ENCODE assay signal across 11 cellular contexts in genomic region chr20:35510946-35511735, GRCh38. TPM values are rescaled to one million over a fixed set of nuclear protein-coding genes. Genes with fewer than 3 reads are reported as not detected.
DNase-seq lines count a peak whose midpoint lies in the region; ATAC-seq and TF ChIP-seq lines count a peak whose summit lies in the region.
"Had no signal": no experiment of that assay in that cellular context is flagged by ENCODE, and none has a peak within 500 bp of the region (broad histone marks: within the 10 kb centered on the region; RNA-seq: fewer than 3 reads in every experiment).

No MANE protein-coding gene starts in this region.

- H3K4me3 ChIP-seq in HEK293 (ENCODE audit: low read depth, low read length), result no peak overlapping the region
- H3K4me3 ChIP-seq in fibroblast of pulmonary artery (replicated peaks; ENCODE audit: low read depth, low read length), result no peak overlapping the region
- no peak overlapping the region for H3K4me3 ChIP-seq in PC-3 (ENCODE audit: low read length)
- H3K4me3 ChIP-seq: GM23248, SJSA1 had no signal

- no peaks in the 10 kb centered on the region for H3K4me1 ChIP-seq in HEK293 (ENCODE audit: control insufficient read depth, insufficient read depth, low read length)
- peaks cover 25% of the 10 kb centered on the region for H3K4me1 ChIP-seq in PC-3 (ENCODE audit: insufficient read depth, low read length)

- no peak overlapping the region for H3K4me2 ChIP-seq in PC-3 (ENCODE audit: low read length)

- no peaks in the 10 kb centered on the region for H3F3A ChIP-seq in PC-3 (ENCODE audit: low read length, unreplicated experiment)

- H3K9me3 Mint-ChIP-seq in stimulated activated naive B cell treated with anti-CD40 and anti-IgM and Interleukin-4, amounts not matched to agents 10 μg/mL and 1 μg/mL and 100 μg/mL, for 72 hours, result no peaks in the 10 kb centered on the region

- H3K36me3 Mint-ChIP-seq in stimulated activated naive B cell treated with anti-CD40 and anti-IgM and Interleukin-4, amounts not matched to agents 10 μg/mL and 1 μg/mL and 100 μg/mL, for 72 hours, result peaks cover 44 to 46% of the 10 kb centered on the region in 2 donors

- no peaks in the 10 kb centered on the region for H3K9me3 ChIP-seq in HEK293 (ENCODE audit: control insufficient read depth, insufficient read depth, low read depth, low read length)
- no peaks in the 10 kb centered on the region for H3K9me3 ChIP-seq in PC-3 (ENCODE audit: low read length)
- H3K9me3 ChIP-seq: SJSA1 had no signal

- H3K27ac Mint-ChIP-seq in stimulated activated naive B cell treated with anti-CD40 and anti-IgM and Interleukin-4, amounts not matched to agents 10 μg/mL and 1 μg/mL and 100 μg/mL, for 72 hours, result peak overlapping the region; percentile 47

- ATAC-seq in stimulated activated naive B cell treated with anti-CD40 and anti-IgM and Interleukin-4, amounts not matched to agents 10 μg/mL and 1 μg/mL and 100 μg/mL, for 72 hours (replicated peaks), result no peak
- ATAC-seq in HG03571 (IDR thresholded peaks at IDR 0.05; ENCODE audit: unreplicated experiment) (no peak), PC-3 (no peak)

- H3K36me3 ChIP-seq in HEK293 (ENCODE audit: control insufficient read depth in 2 of 2, insufficient read depth in 1 of 2, low read length in 2 of 2) (peaks cover 5 to 93% of the 10 kb centered on the region in 2 experiments; a peak in 2 of 3 replicates), PC-3 (ENCODE audit: low read depth, low read length) (peaks cover 19% of the 10 kb centered on the region; the same call in 1 of the 2 replicates)

- CTCF ChIA-PET in HEK293 (lab: Yijun Ruan, JAX) (interaction anchor here (0.5 to 2.4 kb wide), 11 partner anchors 24 to 443 kb away, joined by 3 to 11 read pairs (median 4); partner anchors contain the start of gene SCAND1), PC-3 (lab: Charles Lee) (interaction anchor here (0.6 to 0.7 kb wide), 3 partner anchors 17 to 228 kb away, joined by 3 to 8 read pairs (median 3); no protein-coding TSS in a partner anchor)

- no peak overlapping the region for H2AFZ ChIP-seq in PC-3 (ENCODE audit: low read length)
- H2AFZ ChIP-seq: GM23248 had no signal

- H3K27ac ChIP-seq in HEK293 (ENCODE audit: extremely low read depth, low read depth, low read length) (no peak overlapping the region), PC-3 (ENCODE audit: low read length) (no peak overlapping the region)
- H3K27ac ChIP-seq: GM23248, SJSA1 had no signal

- H3K9me2 ChIP-seq in PC-3 (replicated peaks; ENCODE audit: low read length), result no peaks in the 10 kb centered on the region

- H3K79me2 ChIP-seq in PC-3 (ENCODE audit: low read length), result no peaks in the 10 kb centered on the region

- POLR2A ChIA-PET in HEK293 (lab: Yijun Ruan, JAX), result interaction anchor here (0.7 to 1.0 kb wide), 2 partner anchors 14 to 231 kb away, joined by 3 read pairs; partner anchors contain the start of gene RBM39
- POLR2A ChIA-PET in PC-3 (lab: Charles Lee; ENCODE audit: unreplicated experiment), result no interaction called here

- no TSS peak for BruUV-seq in PC-3 (replicated peaks; lab: Mats Ljungman, UMichigan)

- H4K20me1 ChIP-seq in PC-3 (ENCODE audit: low read length), result no peaks in the 10 kb centered on the region

- H3K4me3 Mint-ChIP-seq in stimulated activated naive B cell treated with anti-CD40 and anti-IgM and Interleukin-4, amounts not matched to agents 10 μg/mL and 1 μg/mL and 100 μg/mL, for 72 hours, result no peak overlapping the region

- peak; percentile 74 for DNase-seq in amniotic epithelial cell (ENCODE audit: low read depth)
- peak; percentile 10 for DNase-seq in fibroblast of pulmonary artery (ENCODE audit: low read depth)
- DNase-seq in stimulated activated naive B cell treated with anti-CD40 and anti-IgM and Interleukin-4, amounts not matched to agents 10 μg/mL and 1 μg/mL and 100 μg/mL, for 72 hours, result no peak
- DNase-seq in PC-3, result no peak
- DNase-seq in NAMALWA (ENCODE audit: low spot score), result no peak
- DNase-seq: DMS 273 treated with DMSO at 0.1 percent for 48 hours, NCI-H1694 treated with DMSO at 0.1 percent for 48 hours had no signal

- peaks cover 16 to 20% of the 10 kb centered on the region in 2 donors for H3K4me1 Mint-ChIP-seq in stimulated activated naive B cell treated with anti-CD40 and anti-IgM and Interleukin-4, amounts not matched to agents 10 μg/mL and 1 μg/mL and 100 μg/mL, for 72 hours

- intact Hi-C loops in PC-3 (cut with micrococcal nuclease), result loop anchor here (10.0 kb wide), 1 partner anchor 154 kb away; the partner anchor contains the start of genes CPNE1 and RBM12

- H3K27me3 Mint-ChIP-seq in stimulated activated naive B cell treated with anti-CD40 and anti-IgM and Interleukin-4, amounts not matched to agents 10 μg/mL and 1 μg/mL and 100 μg/mL, for 72 hours, result no peaks in the 10 kb centered on the region

- no peak overlapping the region for H3K9ac ChIP-seq in PC-3 (ENCODE audit: low read length)
- H3K9ac ChIP-seq: GM23248 had no signal

- no peaks in the 10 kb centered on the region for H3K27me3 ChIP-seq in PC-3 (ENCODE audit: low read length)
- H3K27me3 ChIP-seq: SJSA1 had no signal

- no peak for TF ChIP-seq CTCF in HEK293 (tag by site-specific recombination; IDR thresholded peaks at IDR 0.05)
- no peak for TF ChIP-seq CTCF in fibroblast of pulmonary artery (IDR thresholded peaks at IDR 0.05; ENCODE audit: low read length, missing control alignments)
- no peak for TF ChIP-seq CTCF in PC-3 (conservative IDR thresholded peaks at IDR 0.05; ENCODE audit: low read depth, low read length)

TF ChIP-seq in HEK293, 187 proteins besides CTCF, POLR2A, EP300 and RAD21:
- TF ChIP-seq ZNF341 (tag by site-specific recombination; IDR thresholded peaks at IDR 0.05; ENCODE audit: low read depth) (no peak), GLI2 (tag by site-specific recombination; IDR thresholded peaks at IDR 0.05; ENCODE audit: borderline replicate concordance, low read depth) (no peak), ZIC2 (tag by site-specific recombination; IDR thresholded peaks at IDR 0.05) (0 out of 2 replicates have a peak, but pooled peaks have one; percentile 4)

RNA-seq across cellular contexts. Expression of gene C20orf173, which starts 18.3 kb away (rescaled TPM):
- not detected in 2 replicates for total RNA-seq in PC-3 (2014; rRNA removed)
- total RNA-seq: GM23248, SJSA1 had no signal

RNA-seq across cellular contexts. Expression of gene ERGIC3, which starts 30.7 kb away (rescaled TPM):
- total RNA-seq in PC-3 (2014; rRNA removed), result 284 and 376 TPM in 2 replicates

RNA-seq across cellular contexts. Expression of gene CEP250, which starts 55.7 kb away (rescaled TPM):
- total RNA-seq in PC-3 (2014; rRNA removed), result 52.5 and 75.0 TPM in 2 replicates

Comparison
In these comparisons a context has a peak if more than half of its experiments do, and no peak if none do; other contexts are left out.
1. DNase-seq: peak in amniotic epithelial cell (single experiment) and fibroblast of pulmonary artery (single experiment); none in stimulated activated naive B cell treated with anti-CD40 and anti-IgM and Interleukin-4, amounts not matched to agents 10 μg/mL and 1 μg/mL and 100 μg/mL, for 72 hours (single experiment), PC-3 (single experiment) and NAMALWA (single experiment).